16 cellular contexts compared by ENCODE assay signal in the genomic region with DNA sequence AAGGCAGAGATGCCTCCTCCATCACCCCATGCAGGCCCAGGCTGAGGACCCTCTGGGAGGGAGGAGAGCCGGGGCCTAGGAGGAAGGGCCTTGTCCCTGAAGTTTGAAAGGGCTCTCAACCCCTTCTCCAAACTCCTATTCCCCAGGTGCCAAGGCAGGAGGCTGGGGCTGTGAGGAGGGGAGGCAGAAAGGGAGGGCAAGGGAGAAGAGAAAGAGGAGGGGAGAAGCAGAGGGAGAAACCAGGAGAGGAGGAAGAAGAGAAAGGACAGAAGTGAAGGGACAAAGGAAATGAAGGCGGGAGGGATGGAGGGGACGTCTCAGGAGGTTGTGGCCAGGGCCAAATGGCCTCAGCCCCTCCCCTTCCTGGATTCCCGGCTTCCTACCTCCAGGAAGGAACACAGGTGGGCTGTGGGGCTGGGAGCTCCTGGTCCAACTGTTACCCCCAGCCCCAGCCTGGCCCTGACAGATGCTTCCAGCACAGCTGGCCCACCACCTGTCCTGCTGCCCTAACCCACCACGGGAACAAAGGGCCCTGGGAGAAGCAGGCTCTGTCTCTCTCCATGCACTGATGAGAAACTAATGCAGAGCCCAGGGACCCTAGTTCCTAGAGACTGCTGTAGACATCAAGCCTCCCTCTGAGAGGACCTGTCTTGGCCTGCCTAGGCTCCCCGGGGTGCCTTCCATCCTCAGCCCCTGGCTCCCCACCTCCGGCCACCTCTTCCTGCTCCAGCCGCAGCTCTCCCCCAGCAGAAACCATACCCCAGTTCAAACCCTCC. TPM values are rescaled to one million over a fixed set of nuclear protein-coding genes. Genes with fewer than 3 reads are reported as not detected.
A peak's percentile ranks its signal among the peaks of the same experiment; 100 is the strongest.
DNase-seq lines count a peak whose midpoint lies in the region; ATAC-seq and TF ChIP-seq lines count a peak whose summit lies in the region.
"Had no signal": no experiment of that assay in that cellular context is flagged by ENCODE, and none has a peak within 500 bp of the region (broad histone marks: within the 10 kb centered on the region; RNA-seq: fewer than 3 reads in every experiment).

No MANE protein-coding gene starts in this region.

- no peak for DNase-seq in activated naive CD4-positive, alpha-beta T cell treated with anti-CD3 and anti-CD28 coated beads, Interleukin-2, amount 50 U/mL, for 72 hours (ENCODE audit: low spot score in 2 of 2)
- no peak for DNase-seq in activated naive CD4-positive, alpha-beta T cell treated with anti-CD3 and anti-CD28 coated beads, Interleukin-2, amount 50 U/mL, for 16 hours
- DNase-seq in adipocyte (ENCODE audit: low read depth) = no peak
- DNase-seq in thoracic aorta (ENCODE audit: low spot score) = no peak
- DNase-seq in MV-4-11 (lab: John Stamatoyannopoulos, UW) = no peak
- no peak for DNase-seq in NCI-H1694 treated with DMSO at 0.1 percent for 48 hours (lab: John Stamatoyannopoulos, UW)
- DNase-seq in NOMO-1 treated with DMSO at 0.1 percent for 48 hours (lab: John Stamatoyannopoulos, UW; ENCODE audit: unreplicated experiment) = no peak
- DNase-seq: activated T-cell treated with anti-CD3 and anti-CD28 coated beads, Interleukin-2, amount 50 U/mL, for 1 hour; foreskin melanocyte; lower lobe of right lung; NCI-H187 treated with DMSO at 0.1 percent for 48 hours; PC-3; stimulated activated CD4-positive, alpha-beta T cell treated with anti-CD3 and anti-CD28 coated beads, Interleukin-15, amount 100 ng/mL, for 24 hours; stimulated activated naive B cell treated with anti-CD40 and anti-IgM and Interleukin-4, amounts not matched to agents 10 μg/mL and 1 μg/mL and 100 μg/mL, for 72 hours had no signal

- H3K27ac Mint-ChIP-seq in activated naive CD4-positive, alpha-beta T cell treated with anti-CD3 and anti-CD28 coated beads, Interleukin-2, amount 50 U/mL, for 72 hours = peak overlapping the region; percentile 32 to 77
- H3K27ac Mint-ChIP-seq: stimulated activated naive B cell treated with anti-CD40 and anti-IgM and Interleukin-4, amounts not matched to agents 10 μg/mL and 1 μg/mL and 100 μg/mL, for 72 hours had no signal

- H3K36me3 ChIP-seq in adipocyte (ENCODE audit: control insufficient read depth, insufficient read depth, low read length, severe bottlenecking) = peaks cover 29% of the 10 kb centered on the region
- peaks cover 28% of the 10 kb centered on the region for H3K36me3 ChIP-seq in thoracic aorta

- ATAC-seq in activated naive CD4-positive, alpha-beta T cell treated with anti-CD3 and anti-CD28 coated beads, Interleukin-2, amount 50 U/mL, for 72 hours = no peak
- no peak for ATAC-seq in thoracic aorta (ENCODE audit: insufficient number of reproducible peaks, low FRiP score, low read depth)
- ATAC-seq: lower lobe of right lung; PC-3; stimulated activated naive B cell treated with anti-CD40 and anti-IgM and Interleukin-4, amounts not matched to agents 10 μg/mL and 1 μg/mL and 100 μg/mL, for 72 hours had no signal

- H3K27ac ChIP-seq in layer of hippocampus (ENCODE audit: low read depth, low read length) = peak overlapping the region; percentile 38
- peak overlapping the region; percentile 2 to 73 for H3K27ac ChIP-seq in thoracic aorta
- H3K27ac ChIP-seq: cardiac muscle cell, lower lobe of right lung had no signal

- H3K9ac ChIP-seq in adipocyte (ENCODE audit: low read length) = peak overlapping the region; percentile 57

- no peak overlapping the region for H3K4me3 ChIP-seq in adipocyte (ENCODE audit: low read length)
- H3K4me3 ChIP-seq in thoracic aorta = no peak overlapping the region
- H3K4me3 ChIP-seq: cardiac muscle cell, lower lobe of right lung had no signal

- no peaks in the 10 kb centered on the region for H3K9me3 ChIP-seq in adipocyte (ENCODE audit: control insufficient read depth, low read length)
- H3K9me3 ChIP-seq in thoracic aorta = no peaks in the 10 kb centered on the region
- H3K9me3 ChIP-seq: lower lobe of right lung had no signal

- no peaks in the 10 kb centered on the region for H3K36me3 Mint-ChIP-seq in activated naive CD4-positive, alpha-beta T cell treated with anti-CD3 and anti-CD28 coated beads, Interleukin-2, amount 50 U/mL, for 72 hours
- H3K36me3 Mint-ChIP-seq: stimulated activated naive B cell treated with anti-CD40 and anti-IgM and Interleukin-4, amounts not matched to agents 10 μg/mL and 1 μg/mL and 100 μg/mL, for 72 hours had no signal

- H3K27me3 ChIP-seq in adipocyte (replicated peaks; ENCODE audit: control insufficient read depth, insufficient read depth, low read length) (no peaks in the 10 kb centered on the region), layer of hippocampus (ENCODE audit: control insufficient read depth, insufficient read depth, low read length) (no peaks in the 10 kb centered on the region), thoracic aorta (replicated peaks; ENCODE audit: insufficient read depth) (no peaks in the 10 kb centered on the region)
- H3K27me3 ChIP-seq: cardiac muscle cell had no signal

- H3K9me3 Mint-ChIP-seq in activated naive CD4-positive, alpha-beta T cell treated with anti-CD3 and anti-CD28 coated beads, Interleukin-2, amount 50 U/mL, for 72 hours = no peaks in the 10 kb centered on the region
- H3K9me3 Mint-ChIP-seq: stimulated activated naive B cell treated with anti-CD40 and anti-IgM and Interleukin-4, amounts not matched to agents 10 μg/mL and 1 μg/mL and 100 μg/mL, for 72 hours had no signal

- TF ChIP-seq CTCF in thoracic aorta (IDR thresholded peaks at IDR 0.05) = no peak

- H3K4me1 ChIP-seq in adipocyte (ENCODE audit: control insufficient read depth, insufficient read depth, low read length) = peaks cover 44% of the 10 kb centered on the region
- H3K4me1 ChIP-seq in thoracic aorta (ENCODE audit: control insufficient read depth in 1 of 2, low read depth in 2 of 2) = peaks cover 12 to 55% of the 10 kb centered on the region in 2 donors

RNA-seq across cellular contexts. Expression of gene DBN1, which starts 3.5 kb away (rescaled TPM):
- total RNA-seq in activated naive CD4-positive, alpha-beta T cell treated with anti-CD3 and anti-CD28 coated beads, Interleukin-2, amount 50 U/mL, for 72 hours = 10 to 100 TPM in 1 of 2 donors, 1 to 10 TPM in 1; 5.5 to 20.2 TPM
- 100 to 1,000 TPM in 1 of 2 donors, 10 to 100 TPM in 1; 91.2 to 132 TPM for total RNA-seq in thoracic aorta

RNA-seq across cellular contexts. Expression of gene PRR7, which starts 23.3 kb away (rescaled TPM):
- total RNA-seq in activated naive CD4-positive, alpha-beta T cell treated with anti-CD3 and anti-CD28 coated beads, Interleukin-2, amount 50 U/mL, for 72 hours = 10 to 100 TPM in 1 of 2 donors, 1 to 10 TPM in 1; 4.1 to 11.4 TPM
- 10 to 100 TPM in 1 of 2 donors, 1 to 10 TPM in 1; 4.1 to 11.0 TPM for total RNA-seq in thoracic aorta

RNA-seq across cellular contexts. Expression of gene PDLIM7, which starts 27.5 kb away (rescaled TPM):
- 10 to 100 TPM; 44.6 to 47.5 TPM for total RNA-seq in activated naive CD4-positive, alpha-beta T cell treated with anti-CD3 and anti-CD28 coated beads, Interleukin-2, amount 50 U/mL, for 72 hours
- 100 to 1,000 TPM; 626 to 891 TPM for total RNA-seq in thoracic aorta

RNA-seq across cellular contexts. Expression of gene DOK3, which starts 39.7 kb away (rescaled TPM):
- total RNA-seq in activated naive CD4-positive, alpha-beta T cell treated with anti-CD3 and anti-CD28 coated beads, Interleukin-2, amount 50 U/mL, for 72 hours = 10 to 100 TPM in 1 of 2 donors, 1 to 10 TPM in 1; 1.8 to 14.9 TPM
- 10 to 100 TPM; 20.5 to 35.6 TPM for total RNA-seq in thoracic aorta

RNA-seq across cellular contexts. Expression of gene GRK6, which starts 43.5 kb away (rescaled TPM):
- total RNA-seq in activated naive CD4-positive, alpha-beta T cell treated with anti-CD3 and anti-CD28 coated beads, Interleukin-2, amount 50 U/mL, for 72 hours = 100 to 1,000 TPM; 104 to 125 TPM
- 10 to 100 TPM; 27.3 to 33.3 TPM for total RNA-seq in thoracic aorta

Comparison
In these comparisons a context has a peak if more than half of its experiments do, and no peak if none do; other contexts are left out.
1. RNA of gene DBN1, which starts 3.5 kb away (total RNA-seq): 91.2 to 132 TPM in thoracic aorta; 5.5 to 20.2 TPM in activated naive CD4-positive, alpha-beta T cell treated with anti-CD3 and anti-CD28 coated beads, Interleukin-2, amount 50 U/mL, for 72 hours; every median in the first group is over 4 times any median in the second.
2. RNA of gene PDLIM7, which starts 27.5 kb away (total RNA-seq): 626 to 891 TPM in thoracic aorta; 44.6 to 47.5 TPM in activated naive CD4-positive, alpha-beta T cell treated with anti-CD3 and anti-CD28 coated beads, Interleukin-2, amount 50 U/mL, for 72 hours; every median in the first group is over 10 times any median in the second.